ENCODE assay signal across 1 cellular context in genomic region chr6:159085396-159085895, GRCh38.
TF ChIP-seq lines count a peak whose summit lies in the region.

No MANE protein-coding gene starts in this region.

TF ChIP-seq in K562, 482 proteins besides CTCF, POLR2A, EP300 and RAD21:
- TF ChIP-seq MAFK (IDR thresholded peaks at IDR 0.05; ENCODE audit: low read length) (no peak), CXXC5 (CRISPR knock-in tag; IDR thresholded peaks at IDR 0.05) (no peak), GABPB2 (CRISPR knock-in tag; conservative IDR thresholded peaks at IDR 0.05) (no peak), ZNF561 (CRISPR knock-in tag; conservative IDR thresholded peaks at IDR 0.05) (no peak), TOE1 (IDR thresholded peaks at IDR 0.05; ENCODE audit: borderline replicate concordance) (no peak), TOE1 (CRISPR knock-in tag; IDR thresholded peaks at IDR 0.05; ENCODE audit: borderline replicate concordance, low read depth) (no peak), TSC22D4 (tag; IDR thresholded peaks at IDR 0.05) (no peak), RHOXF2B (CRISPR knock-in tag; conservative IDR thresholded peaks at IDR 0.05) (no peak), ZNF408 (CRISPR knock-in tag; IDR thresholded peaks at IDR 0.05; ENCODE audit: low read depth) (no peak), BDP1 (IDR thresholded peaks at IDR 0.05; ENCODE audit: insufficient read depth, insufficient read length) (no peak), JUN (IDR thresholded peaks at IDR 0.05; ENCODE audit: borderline replicate concordance, low read depth, low read length) (no peak), JUN (CRISPR knock-in tag; IDR thresholded peaks at IDR 0.05; ENCODE audit: borderline replicate concordance) (no peak), ZKSCAN3 (CRISPR knock-in tag; IDR thresholded peaks at IDR 0.05) (no peak), ZNF79 (CRISPR knock-in tag; IDR thresholded peaks at IDR 0.05; ENCODE audit: low read depth) (no peak), ERF (CRISPR knock-in tag; IDR thresholded peaks at IDR 0.05) (no peak), TAL1 (IDR thresholded peaks at IDR 0.05) (no peak), FOXM1 (IDR thresholded peaks at IDR 0.05; ENCODE audit: low read depth) (no peak), FOXM1 (CRISPR knock-in tag; IDR thresholded peaks at IDR 0.05; ENCODE audit: low read depth) (no peak), SIRT6 (IDR thresholded peaks at IDR 0.05; ENCODE audit: low read depth, low read length) (no peak), SMARCE1 (IDR thresholded peaks at IDR 0.05) (no peak), NFRKB (IDR thresholded peaks at IDR 0.05; ENCODE audit: low read depth) (no peak)
- TF ChIP-seq, protein P1, sequence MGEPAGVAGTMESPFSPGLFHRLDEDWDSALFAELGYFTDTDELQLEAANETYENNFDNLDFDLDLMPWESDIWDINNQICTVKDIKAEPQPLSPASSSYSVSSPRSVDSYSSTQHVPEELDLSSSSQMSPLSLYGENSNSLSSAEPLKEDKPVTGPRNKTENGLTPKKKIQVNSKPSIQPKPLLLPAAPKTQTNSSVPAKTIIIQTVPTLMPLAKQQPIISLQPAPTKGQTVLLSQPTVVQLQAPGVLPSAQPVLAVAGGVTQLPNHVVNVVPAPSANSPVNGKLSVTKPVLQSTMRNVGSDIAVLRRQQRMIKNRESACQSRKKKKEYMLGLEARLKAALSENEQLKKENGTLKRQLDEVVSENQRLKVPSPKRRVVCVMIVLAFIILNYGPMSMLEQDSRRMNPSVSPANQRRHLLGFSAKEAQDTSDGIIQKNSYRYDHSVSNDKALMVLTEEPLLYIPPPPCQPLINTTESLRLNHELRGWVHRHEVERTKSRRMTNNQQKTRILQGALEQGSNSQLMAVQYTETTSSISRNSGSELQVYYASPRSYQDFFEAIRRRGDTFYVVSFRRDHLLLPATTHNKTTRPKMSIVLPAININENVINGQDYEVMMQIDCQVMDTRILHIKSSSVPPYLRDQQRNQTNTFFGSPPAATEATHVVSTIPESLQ (CRISPR knock-in tag; IDR thresholded peaks at IDR 0.05) = no peak
- TF ChIP-seq, protein P2, sequence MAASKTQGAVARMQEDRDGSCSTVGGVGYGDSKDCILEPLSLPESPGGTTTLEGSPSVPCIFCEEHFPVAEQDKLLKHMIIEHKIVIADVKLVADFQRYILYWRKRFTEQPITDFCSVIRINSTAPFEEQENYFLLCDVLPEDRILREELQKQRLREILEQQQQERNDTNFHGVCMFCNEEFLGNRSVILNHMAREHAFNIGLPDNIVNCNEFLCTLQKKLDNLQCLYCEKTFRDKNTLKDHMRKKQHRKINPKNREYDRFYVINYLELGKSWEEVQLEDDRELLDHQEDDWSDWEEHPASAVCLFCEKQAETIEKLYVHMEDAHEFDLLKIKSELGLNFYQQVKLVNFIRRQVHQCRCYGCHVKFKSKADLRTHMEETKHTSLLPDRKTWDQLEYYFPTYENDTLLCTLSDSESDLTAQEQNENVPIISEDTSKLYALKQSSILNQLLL (CRISPR knock-in tag; IDR thresholded peaks at IDR 0.05; ENCODE audit: borderline replicate concordance) = no peak
